Comparison of ENCODE assay signal across 20 cellular contexts in the genomic region with DNA sequence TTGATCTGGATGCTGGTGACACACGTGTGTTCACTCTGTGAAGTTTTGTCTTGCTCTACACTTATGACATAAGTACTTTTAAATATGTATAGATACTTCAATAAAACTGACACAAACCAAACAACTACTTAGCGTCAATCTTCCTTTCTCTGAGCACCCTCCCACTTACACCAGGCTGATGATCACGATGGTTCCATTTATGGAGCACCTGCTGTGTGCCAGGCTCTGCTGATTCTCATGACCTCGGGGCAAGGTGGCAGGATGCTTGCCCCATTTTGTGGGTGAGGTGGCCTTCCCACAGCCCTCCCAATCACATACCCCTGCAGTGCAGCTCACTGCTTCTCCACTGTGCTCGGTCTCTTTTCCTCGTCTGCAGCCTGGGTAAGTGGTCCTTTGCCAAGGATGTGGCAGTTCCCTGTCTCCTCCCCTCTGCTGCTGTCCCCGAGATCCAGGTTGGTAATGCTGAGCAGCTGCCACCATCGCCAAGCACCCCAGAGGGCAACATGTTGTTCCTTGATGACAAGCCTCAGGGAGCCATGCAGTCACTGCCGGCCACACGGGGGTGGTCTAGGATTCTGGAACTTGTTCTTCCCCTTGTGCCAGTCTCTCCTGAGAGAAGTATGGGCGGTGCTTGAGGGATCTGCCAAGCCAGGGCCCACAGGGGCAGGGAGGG. TPM values are rescaled to one million over a fixed set of nuclear protein-coding genes. Genes with fewer than 3 reads are reported as not detected.
"Had no signal": no experiment of that assay in that cellular context is flagged by ENCODE, and none has a peak within 500 bp of the region (broad histone marks: within the 10 kb centered on the region; RNA-seq: fewer than 3 reads in every experiment).

No MANE protein-coding gene starts in this region.

- ATAC-seq: activated CD4-positive, alpha-beta T cell treated with anti-CD3 and anti-CD28 coated beads for 36 hours; activated T-cell treated with anti-CD3 and anti-CD28 coated beads, Interleukin-2, amount 50 U/mL, for 72 hours; T-helper 17 cell had no signal

- DNase-seq: activated CD4-positive, alpha-beta memory T cell treated with anti-CD3 and anti-CD28 coated beads, Interleukin-2, amount 10 ng/mL, durations not matched to agents 7 days and 5 days; activated CD4-positive, alpha-beta T cell treated with anti-CD3 and anti-CD28 coated beads for 36 hours; activated CD4-positive, alpha-beta T cell treated with anti-CD3 and anti-CD28 coated beads, Interleukin-2, amount 50 U/mL, for 1 hour; activated gamma-delta T cell treated with Interleukin-2 at 50 U/mL for 16 hours; activated naive CD4-positive, alpha-beta T cell treated with anti-CD3 and anti-CD28 coated beads, Interleukin-2, amount 10 ng/mL, durations not matched to agents 7 days and 5 days; activated naive CD8-positive, alpha-beta T cell treated with anti-CD3 and anti-CD28 coated beads for 36 hours; activated T-cell treated with anti-CD3 and anti-CD28 coated beads, Interleukin-2, amount 50 U/mL, for 72 hours; Kasumi-1; KBM-7; NCI-H1105 treated with DMSO at 0.1 percent for 48 hours; NCI-H1436 treated with DMSO at 0.1 percent for 48 hours; NCI-H187; NCI-H2081; NCI-H446; NCI-H524; SIG-M5; T-helper 17 cell; WERI-Rb-1 had no signal

- H3K27ac ChIP-seq: WERI-Rb-1 had no signal

RNA-seq across cellular contexts. Expression of gene ADCY5, which starts 20.6 kb away (rescaled TPM):
- total RNA-seq: activated CD4-positive, alpha-beta memory T cell treated with anti-CD3 and anti-CD28 coated beads, Interleukin-2, amount 10 ng/mL, durations not matched to agents 7 days and 5 days; activated CD4-positive, alpha-beta T cell treated with anti-CD3 and anti-CD28 coated beads for 36 hours; activated CD8-positive, alpha-beta memory T cell treated with anti-CD3 and anti-CD28 coated beads for 36 hours; activated naive CD8-positive, alpha-beta T cell treated with anti-CD3 and anti-CD28 coated beads for 36 hours; activated T-cell treated with anti-CD3 and anti-CD28 coated beads, Interleukin-2, amount 50 U/mL, for 72 hours; activated T-helper 2 cell treated with anti-CD3 and anti-CD28 coated beads, Interferon-gamma antibody, Interleukin-2, Interleukin-4, amounts not matched to agents 10 μg/mL and 5 μg/mL and 100 μg/mL, durations not matched to agents 14 hours and 24 hours and 36 hours; T-helper 17 cell had no signal
